ENCODE assay signal across 2 cellular contexts in genomic region chr7:107890493-107890961, GRCh38.
TF ChIP-seq lines count a peak whose summit lies in the region.

No MANE protein-coding gene starts in this region.

TF ChIP-seq in endothelial cell of umbilical vein, 7 proteins besides CTCF, POLR2A, EP300 and RAD21:
- no peak for TF ChIP-seq MYC (IDR thresholded peaks at IDR 0.05; ENCODE audit: low read depth, low read length)
- TF ChIP-seq POLR2AphosphoS5 (IDR thresholded peaks at IDR 0.05; ENCODE audit: insufficient read depth, low read depth, low read length): no peak
- TF ChIP-seq JUN (IDR thresholded peaks at IDR 0.05; ENCODE audit: borderline replicate concordance, insufficient read depth, insufficient read length, low read depth): no peak
- TF ChIP-seq FOS (IDR thresholded peaks at IDR 0.05; ENCODE audit: borderline replicate concordance, insufficient read depth, low read length): no peak
- no peak for TF ChIP-seq GATA2 (IDR thresholded peaks at IDR 0.05; ENCODE audit: insufficient read depth, insufficient read length, low read depth, low read length)
- no peak for TF ChIP-seq EZH2 (IDR thresholded peaks at IDR 0.05; ENCODE audit: borderline replicate concordance, low read depth, low read length, severe bottlenecking)
- no peak for TF ChIP-seq MAX (IDR thresholded peaks at IDR 0.05; ENCODE audit: insufficient read depth, insufficient read length)

TF ChIP-seq in neural cell, 6 proteins besides CTCF, POLR2A, EP300 and RAD21:
- TF ChIP-seq POLR2AphosphoS5 (IDR thresholded peaks at IDR 0.05) (no peak), TAF1 (IDR thresholded peaks at IDR 0.05; ENCODE audit: low read depth) (no peak), REST (IDR thresholded peaks at IDR 0.05; ENCODE audit: borderline replicate concordance) (no peak), SMC3 (conservative IDR thresholded peaks at IDR 0.05; ENCODE audit: poor library complexity) (no peak), MXI1 (conservative IDR thresholded peaks at IDR 0.05; ENCODE audit: poor library complexity, severe bottlenecking) (no peak), EZH2 (IDR thresholded peaks at IDR 0.05; ENCODE audit: borderline replicate concordance, insufficient read depth, low read length, poor library complexity, severe bottlenecking) (no peak)
